ENCODE assay signal across 8 cellular contexts in genomic region chr2:218648473-218649100, GRCh38. TPM values are rescaled to one million over a fixed set of nuclear protein-coding genes. Genes with fewer than 3 reads are reported as not detected.
DNase-seq lines count a peak whose midpoint lies in the region; ATAC-seq and TF ChIP-seq lines count a peak whose summit lies in the region.

No MANE protein-coding gene starts in this region.

- H3K4me3 Mint-ChIP-seq in HFFc6, result no peak overlapping the region

- no peaks in the 10 kb centered on the region for H3K27me3 ChIP-seq in PC-3 (ENCODE audit: low read length)

- H3K4me2 ChIP-seq in PC-3 (ENCODE audit: low read length), result no peak overlapping the region

- H3K9me3 ChIP-seq in PC-3 (ENCODE audit: low read length), result no peaks in the 10 kb centered on the region

- no TSS peak for BruUV-seq in PC-3 (replicated peaks; lab: Mats Ljungman, UMichigan)

- no peak overlapping the region for H2AFZ ChIP-seq in PC-3 (ENCODE audit: low read length)

- POLR2A ChIA-PET in PC-3 (lab: Charles Lee; ENCODE audit: unreplicated experiment), result no interaction called here

- H3K36me3 Mint-ChIP-seq in HFFc6 (ENCODE audit: low read depth), result peaks cover 22% of the 10 kb centered on the region

- no peak overlapping the region; the same call in 1 of the 2 replicates for H3K27ac Mint-ChIP-seq in HFFc6

- CTCF ChIA-PET in PC-3 (lab: Charles Lee), result no interaction called here

- no peaks in the 10 kb centered on the region for H3K9me2 ChIP-seq in PC-3 (replicated peaks; ENCODE audit: low read length)

- peak; percentile 92 for TF ChIP-seq CTCF in HFFc6 (IDR thresholded peaks at IDR 0.05)
- peak; percentile 94 for TF ChIP-seq CTCF in PC-3 (conservative IDR thresholded peaks at IDR 0.05; ENCODE audit: low read depth, low read length)

- H3K79me2 ChIP-seq in PC-3 (ENCODE audit: low read length), result peaks cover 25% of the 10 kb centered on the region

- no peaks in the 10 kb centered on the region for H3F3A ChIP-seq in PC-3 (ENCODE audit: low read length, unreplicated experiment)

- H3K9ac ChIP-seq in PC-3 (ENCODE audit: low read length), result no peak overlapping the region

- H3K27ac ChIP-seq in PC-3 (ENCODE audit: low read length), result no peak overlapping the region

- no peak overlapping the region for H3K4me3 ChIP-seq in PC-3 (ENCODE audit: low read length)

- H3K4me1 ChIP-seq in PC-3 (ENCODE audit: insufficient read depth, low read length), result peaks cover 30% of the 10 kb centered on the region

- DNase-seq in DMS114 treated with DMSO at 0.1 percent for 48 hours (lab: John Stamatoyannopoulos, UW; ENCODE audit: unreplicated experiment) (peak; percentile 19), HFFc6 (peak; percentile 50), PC-3 (peak; percentile 80), activated T-helper 1 cell treated with Interleukin-2 at 50 U/mL for 16 hours (ENCODE audit: low read depth) (peak; percentile 14), fibroblast of the conjunctiva (ENCODE audit: low read depth) (peak; percentile 61), nucleus accumbens (lab: John Stamatoyannopoulos, UW) (peak in 31 of 56 donors; percentile 0 to 64 (median 18))

- ATAC-seq in PC-3 (peak; percentile 54), HG02571 (IDR thresholded peaks at IDR 0.05; ENCODE audit: unreplicated experiment) (no peak), HG02885 (IDR thresholded peaks at IDR 0.05; ENCODE audit: poor library complexity, unreplicated experiment) (no peak)

- no peaks in the 10 kb centered on the region; the same call in 1 of the 2 replicates for H3K27me3 Mint-ChIP-seq in HFFc6 (ENCODE audit: insufficient read depth)

- intact Hi-C loops in PC-3 (cut with micrococcal nuclease), result loop anchor here (1.0 to 5.0 kb wide), 3 partner anchors 66 to 242 kb away; partner anchors contain the start of genes CNOT9 and USP37

- H3K9me3 Mint-ChIP-seq in HFFc6, result no peaks in the 10 kb centered on the region

- peaks cover 11% of the 10 kb centered on the region for H3K4me1 Mint-ChIP-seq in HFFc6 (ENCODE audit: low read depth)

- H4K20me1 ChIP-seq in PC-3 (ENCODE audit: low read length), result no peaks in the 10 kb centered on the region

- H3K36me3 ChIP-seq in PC-3 (ENCODE audit: low read depth, low read length), result peaks cover 59% of the 10 kb centered on the region

RNA-seq across cellular contexts. Expression of gene ZNF142, which starts 10.8 kb away (rescaled TPM):
- 10 to 100 TPM; 21.2 to 24.9 (median 23.5) TPM for total RNA-seq in HFFc6 (2021; fragmentation: NEBNext Ultra II Directional; extraction: Animal tissue kit (Norgen Biotek cat#: 25700))
- total RNA-seq in PC-3 (2014; rRNA removed), result 35.5 and 36.3 TPM in 2 replicates

RNA-seq across cellular contexts. Expression of gene BCS1L, which starts 10.9 kb away (rescaled TPM):
- total RNA-seq in HFFc6 (2021; fragmentation: NEBNext Ultra II Directional; extraction: Animal tissue kit (Norgen Biotek cat#: 25700)), result 10 to 100 TPM; 32.9 to 43.5 (median 35.8) TPM
- 41.3 and 48.5 TPM in 2 replicates for total RNA-seq in PC-3 (2014; rRNA removed)

RNA-seq across cellular contexts. Expression of gene RNF25, which starts 23.2 kb away (rescaled TPM):
- total RNA-seq in HFFc6 (2021; fragmentation: NEBNext Ultra II Directional; extraction: Animal tissue kit (Norgen Biotek cat#: 25700)), result 10 to 100 TPM; 32.7 to 47.9 (median 39.2) TPM
- 35.1 and 42.4 TPM in 2 replicates for total RNA-seq in PC-3 (2014; rRNA removed)

RNA-seq across cellular contexts. Expression of gene STK36, which starts 23.3 kb away (rescaled TPM):
- total RNA-seq in HFFc6 (2021; fragmentation: NEBNext Ultra II Directional; extraction: Animal tissue kit (Norgen Biotek cat#: 25700)), result 10 to 100 TPM; 20.0 to 31.0 (median 23.8) TPM
- total RNA-seq in PC-3 (2014; rRNA removed), result 32.9 and 48.2 TPM in 2 replicates

RNA-seq across cellular contexts. Expression of gene PLCD4, which starts 40.9 kb away (rescaled TPM):
- total RNA-seq in HFFc6 (2021; fragmentation: NEBNext Ultra II Directional; extraction: Animal tissue kit (Norgen Biotek cat#: 25700)), result 1 to 10 TPM in 2 of 6 experiments, under 1 TPM in 4; 0.61 to 1.3 (median 0.83) TPM
- 5.6 and 11.7 TPM in 2 replicates for total RNA-seq in PC-3 (2014; rRNA removed)

Comparison
In these comparisons a context has a peak if more than half of its experiments do, and no peak if none do; other contexts are left out.
1. DNase-seq: peak in every context shown above with its lines; median percentile 80 in PC-3; 61 in fibroblast of the conjunctiva; 50 in HFFc6; 19 in DMS114 treated with DMSO at 0.1 percent for 48 hours; 18 in nucleus accumbens; 14 in activated T-helper 1 cell treated with Interleukin-2 at 50 U/mL for 16 hours.